8 cellular contexts compared by ENCODE assay signal in genomic region chrX:68498044-68498507, GRCh38. TPM values are rescaled to one million over a fixed set of nuclear protein-coding genes. Genes with fewer than 3 reads are reported as not detected.
DNase-seq lines count a peak whose midpoint lies in the region; ATAC-seq, FAIRE-seq and TF ChIP-seq lines count a peak whose summit lies in the region.

No MANE protein-coding gene starts in this region.

- H3K9ac ChIP-seq in OCI-LY3 (ENCODE audit: low read length) (peak overlapping the region; percentile 91), endodermal cell (ENCODE audit: extremely low read depth, low read length, poor library complexity, severe bottlenecking) (peak overlapping the region; percentile 97)

- H3K4me2 ChIP-seq in OCI-LY3 (ENCODE audit: low read length) = peak overlapping the region; percentile 97

- H3K27me3 ChIP-seq in OCI-LY3 (ENCODE audit: low read depth, low read length) (no peaks in the 10 kb centered on the region), endodermal cell (ENCODE audit: control insufficient read depth, insufficient read depth, low read length, poor library complexity, severe bottlenecking) (no peaks in the 10 kb centered on the region), neutrophil (no peaks in the 10 kb centered on the region)

- no peaks in the 10 kb centered on the region for H3K27me3 Mint-ChIP-seq in endodermal cell (ENCODE audit: insufficient read depth)

- H2AFZ ChIP-seq in OCI-LY3 (ENCODE audit: low read depth, low read length) = peak overlapping the region; percentile 92

- FAIRE-seq in D721Med (lab: Jason Lieb, UNC) = no peak

- peaks cover 5% of the 10 kb centered on the region for H3K4me1 ChIP-seq in OCI-LY3 (ENCODE audit: low read length)
- no peaks in the 10 kb centered on the region for H3K4me1 ChIP-seq in endodermal cell (ENCODE audit: control insufficient read depth, insufficient read depth, low read length)
- H3K4me1 ChIP-seq in neutrophil (ENCODE audit: control insufficient read depth in 1 of 2, insufficient read depth in 1 of 2, low read depth in 1 of 2, low read length in 1 of 2) = peaks cover 10 to 12% of the 10 kb centered on the region in 2 experiments

- H3K27ac Mint-ChIP-seq in endodermal cell = peak overlapping the region; percentile 99

- H3K9me3 ChIP-seq in OCI-LY3 (ENCODE audit: insufficient read depth, low read length) = no peaks in the 10 kb centered on the region
- H3K9me3 ChIP-seq in endodermal cell (ENCODE audit: control insufficient read depth, low read length) = no peaks in the 10 kb centered on the region
- H3K9me3 ChIP-seq in neutrophil = no peaks in the 10 kb centered on the region

- peaks cover 57% of the 10 kb centered on the region for H3K9me3 Mint-ChIP-seq in endodermal cell

- H3K4me1 Mint-ChIP-seq in endodermal cell = peaks cover 2% of the 10 kb centered on the region

- peak overlapping the region; percentile 89 for H3K4me3 Mint-ChIP-seq in endodermal cell

- H3K36me3 Mint-ChIP-seq in endodermal cell (ENCODE audit: low read depth) = peaks cover under 1% of the 10 kb centered on the region

- peak overlapping the region; percentile 57 for H3K27ac ChIP-seq in OCI-LY3 (ENCODE audit: low read length)
- peak overlapping the region; percentile 95 for H3K27ac ChIP-seq in endodermal cell (ENCODE audit: low read depth, low read length)
- H3K27ac ChIP-seq in neutrophil = peak overlapping the region; percentile 86

- no peak for ATAC-seq in HG02981 (IDR thresholded peaks at IDR 0.05; ENCODE audit: unreplicated experiment)

- H3K79me2 ChIP-seq in OCI-LY3 (ENCODE audit: low read length) = peaks cover 51% of the 10 kb centered on the region

- H3K36me3 ChIP-seq in OCI-LY3 (replicated peaks; ENCODE audit: low read depth, low read length) = no peaks in the 10 kb centered on the region
- H3K36me3 ChIP-seq in endodermal cell (ENCODE audit: control insufficient read depth, insufficient read depth, low read length) = peaks cover 5% of the 10 kb centered on the region
- no peaks in the 10 kb centered on the region for H3K36me3 ChIP-seq in neutrophil

- WGBS in endodermal cell (ENCODE audit: insufficient coverage in 1 of 2, insufficient read length in 1 of 2), 2 experiments = 5% methylated on average over 4 of the region's 4 CpGs; no CpG with 5 or more reads in 1 of the 2 experiments

- DNase-seq in endodermal cell (no peak), D721Med (ENCODE audit: insufficient read length, low spot score) (no peak), Kasumi-1 (lab: John Stamatoyannopoulos, UW) (no peak), cerebellar nuclear complex (lab: John Stamatoyannopoulos, UW) (no peak)

- TF ChIP-seq CTCF in OCI-LY3 (IDR thresholded peaks at IDR 0.05; ENCODE audit: low read depth, low read length) (no peak), endodermal cell (conservative IDR thresholded peaks at IDR 0.05) (peak; percentile 42), neutrophil (IDR thresholded peaks at IDR 0.05) (no peak), D721Med (IDR thresholded peaks at IDR 0.05; ENCODE audit: insufficient read depth, missing control alignments) (no peak)

- peak overlapping the region; percentile 91 for H3K4me3 ChIP-seq in GM08714 (ENCODE audit: low read length)
- H3K4me3 ChIP-seq in OCI-LY3 (ENCODE audit: low read length) = peak overlapping the region; percentile 99
- H3K4me3 ChIP-seq in endodermal cell (ENCODE audit: low read length) = peak overlapping the region; percentile 92
- H3K4me3 ChIP-seq in neutrophil (ENCODE audit: low read depth in 1 of 2, low read length in 1 of 2) = peak overlapping the region; percentile 69 to 78

- H4K20me1 ChIP-seq in OCI-LY3 (ENCODE audit: insufficient read depth, low read length) = no peaks in the 10 kb centered on the region

RNA-seq across cellular contexts. Expression of gene YIPF6, which starts 0.8 kb away (rescaled TPM):
- total RNA-seq in endodermal cell = 10 to 100 TPM; 36.9 to 40.7 TPM
- polyA plus RNA-seq in endodermal cell (2013, experiment 1 of 2) = 30.8 TPM
- 35.0 TPM for polyA plus RNA-seq in endodermal cell (2013, experiment 2 of 2)
